In the genomic region with DNA sequence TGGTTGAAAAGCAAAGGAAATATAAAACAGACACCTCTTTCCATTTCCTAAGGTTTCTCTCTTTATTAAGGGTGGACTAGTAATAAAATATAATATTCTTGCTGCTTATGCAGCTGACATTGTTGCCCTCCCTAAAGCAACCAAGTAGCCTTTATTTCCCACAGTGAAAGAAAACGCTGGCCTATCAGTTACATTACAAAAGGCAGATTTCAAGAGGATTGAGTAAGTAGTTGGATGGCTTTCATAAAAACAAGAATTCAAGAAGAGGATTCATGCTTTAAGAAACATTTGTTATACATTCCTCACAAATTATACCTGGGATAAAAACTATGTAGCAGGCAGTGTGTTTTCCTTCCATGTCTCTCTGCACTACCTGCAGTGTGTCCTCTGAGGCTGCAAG, we compare ENCODE assay signal across 21 cellular contexts.
"Had no signal": no experiment of that assay in that cellular context is flagged by ENCODE, and none has a peak within 500 bp of the region (broad histone marks: within the 10 kb centered on the region; RNA-seq: fewer than 3 reads in every experiment).

No MANE protein-coding gene starts in this region.

- DNase-seq: KBM-7, MV-4-11, NCI-H1048, NCI-H1105, NCI-H1417, NCI-H1436 treated with DMSO at 0.1 percent for 48 hours, NCI-H1694, NCI-H1930, NCI-H2081, NCI-H2107, NCI-H226, NCI-H446, NCI-H510A, NCI-H524 treated with DMSO at 0.1 percent for 48 hours, NCI-H69, NCI-H774, Right ventricle myocardium superior, RPMI8226, SIG-M5 had no signal

- H3K9me3 ChIP-seq: SJSA1 had no signal

- H3K27me3 ChIP-seq: SJSA1 had no signal

- H3K4me3 ChIP-seq: SJSA1, SK-N-MC had no signal

- H3K27ac ChIP-seq: SJSA1, SK-N-MC had no signal
